In genomic region chr9:73152953-73153352, GRCh38 we compare ENCODE assay signal across 8 cellular contexts. TPM values are rescaled to one million over a fixed set of nuclear protein-coding genes. Genes with fewer than 3 reads are reported as not detected.
DNase-seq lines count a peak whose midpoint lies in the region; ATAC-seq and TF ChIP-seq lines count a peak whose summit lies in the region.

No MANE protein-coding gene starts in this region.

- peak; percentile 49 for ATAC-seq in CD8-positive, alpha-beta T cell
- ATAC-seq in GM21515 (IDR thresholded peaks at IDR 0.05; ENCODE audit: unreplicated experiment), result peak; percentile 57

- no peaks in the 10 kb centered on the region for H3K9me3 Mint-ChIP-seq in CD8-positive, alpha-beta T cell
- no peaks in the 10 kb centered on the region for H3K9me3 Mint-ChIP-seq in chondrocyte (ENCODE audit: low read depth)

- CTCF ChIA-PET in CD8-positive, alpha-beta T cell (lab: Charles Lee), result interaction anchor here (0.8 to 3.5 kb wide), 3 partner anchors 9 to 45 kb away, joined by 3 to 11 read pairs (median 3); no protein-coding TSS in a partner anchor

- peaks cover 8% of the 10 kb centered on the region for H3K36me3 Mint-ChIP-seq in CD8-positive, alpha-beta T cell
- H3K36me3 Mint-ChIP-seq in chondrocyte (ENCODE audit: low read depth), result peaks cover 10% of the 10 kb centered on the region

- no peak overlapping the region for H3K9ac ChIP-seq in parathyroid adenoma

- H3K27me3 Mint-ChIP-seq in CD8-positive, alpha-beta T cell (ENCODE audit: low read depth), result no peaks in the 10 kb centered on the region
- H3K27me3 Mint-ChIP-seq in chondrocyte (ENCODE audit: low read depth), result no peaks in the 10 kb centered on the region

- POLR2A ChIA-PET in CD8-positive, alpha-beta T cell (lab: Charles Lee), result interaction anchor here (0.9 to 1.5 kb wide), 3 partner anchors 9 to 29 kb away, joined by 3 to 10 read pairs (median 4); no protein-coding TSS in a partner anchor

- no peak for TF ChIP-seq CTCF in CD8-positive, alpha-beta T cell (IDR thresholded peaks at IDR 0.05)
- TF ChIP-seq CTCF in chondrocyte (IDR thresholded peaks at IDR 0.05) (no peak), parathyroid adenoma (IDR thresholded peaks at IDR 0.05) (no peak)

- no peak overlapping the region for H2AFZ ChIP-seq in parathyroid adenoma

- H3K4me3 ChIP-seq in CD8-positive, alpha-beta T cell (ENCODE audit: low read depth, low read length), result peak overlapping the region; percentile 39
- peak overlapping the region; percentile 33 for H3K4me3 ChIP-seq in Jurkat, Clone E6-1 (ENCODE audit: low read length)
- H3K4me3 ChIP-seq in parathyroid adenoma (ENCODE audit: low read depth, low read length), result peak overlapping the region; percentile 11

- H3K4me3 Mint-ChIP-seq in CD8-positive, alpha-beta T cell, result peak overlapping the region; percentile 89
- peak overlapping the region; percentile 78 for H3K4me3 Mint-ChIP-seq in chondrocyte (ENCODE audit: unreplicated experiment)

- peaks cover 75% of the 10 kb centered on the region for H3K4me1 ChIP-seq in CD8-positive, alpha-beta T cell (ENCODE audit: insufficient read depth, low read length)
- H3K4me1 ChIP-seq in parathyroid adenoma, result no peaks in the 10 kb centered on the region

- H3K27ac Mint-ChIP-seq in CD8-positive, alpha-beta T cell, result peak overlapping the region; percentile 72
- H3K27ac Mint-ChIP-seq in chondrocyte (ENCODE audit: unreplicated experiment), result peak overlapping the region; percentile 93

- no peaks in the 10 kb centered on the region for H3K9me3 ChIP-seq in CD8-positive, alpha-beta T cell (ENCODE audit: low read length)
- H3K9me3 ChIP-seq in parathyroid adenoma (ENCODE audit: control insufficient read depth, low read length), result no peaks in the 10 kb centered on the region

- H3K36me3 ChIP-seq in CD8-positive, alpha-beta T cell (ENCODE audit: insufficient read depth, low read length), result no peaks in the 10 kb centered on the region
- H3K36me3 ChIP-seq in parathyroid adenoma (ENCODE audit: control insufficient read depth, insufficient read depth, low read length), result no peaks in the 10 kb centered on the region

- no peak for DNase-seq in CD8-positive, alpha-beta T cell
- no peak for DNase-seq in Jurkat, Clone E6-1 (ENCODE audit: low read depth, low spot score)
- DNase-seq in chondrocyte (ENCODE audit: low spot score) (no peak), DMS 273 (lab: John Stamatoyannopoulos, UW; ENCODE audit: unreplicated experiment) (no peak), NCI-H2029 treated with DMSO at 0.1 percent for 48 hours (lab: John Stamatoyannopoulos, UW) (no peak), iPS-NIHi11 (ENCODE audit: low spot score) (no peak)

- H3K27me3 ChIP-seq in CD8-positive, alpha-beta T cell (ENCODE audit: insufficient read depth, low read length), result no peaks in the 10 kb centered on the region
- no peaks in the 10 kb centered on the region for H3K27me3 ChIP-seq in parathyroid adenoma (ENCODE audit: control insufficient read depth, insufficient read depth, low read length)

- intact Hi-C loops in CD8-positive, alpha-beta T cell (cut with DNase I, micrococcal nuclease), result loop anchor here in 1 of 2 experiments (5.0 to 10.0 kb wide), 4 partner anchors 626 to 1932 kb away; partner anchors contain the start of genes CARNMT1, NMRK1 and OSTF1

- H3K79me2 ChIP-seq in parathyroid adenoma, result no peaks in the 10 kb centered on the region

- peaks cover 77% of the 10 kb centered on the region for H3K4me1 Mint-ChIP-seq in CD8-positive, alpha-beta T cell (ENCODE audit: low read depth)
- peaks cover 83% of the 10 kb centered on the region for H3K4me1 Mint-ChIP-seq in chondrocyte (ENCODE audit: low read depth)

- H3K4me2 ChIP-seq in parathyroid adenoma (ENCODE audit: low read length), result peak overlapping the region; percentile 34

- H3K27ac ChIP-seq in CD8-positive, alpha-beta T cell (ENCODE audit: low read depth, low read length), result peak overlapping the region; percentile 63
- no peak overlapping the region for H3K27ac ChIP-seq in parathyroid adenoma

RNA-seq across cellular contexts. Expression of gene ANXA1, which starts 1.3 kb away (rescaled TPM):
- 100 to 1,000 TPM; 163 to 167 TPM for total RNA-seq in CD8-positive, alpha-beta T cell
- polyA plus RNA-seq in Jurkat, Clone E6-1 (2012; ENCODE audit: insufficient read depth, insufficient read length), result 11.2 TPM
- 294 to 376 TPM (median 369 TPM) in 3 replicates for total RNA-seq in chondrocyte
